ENCODE assay signal across 9 cellular contexts in the genomic region with DNA sequence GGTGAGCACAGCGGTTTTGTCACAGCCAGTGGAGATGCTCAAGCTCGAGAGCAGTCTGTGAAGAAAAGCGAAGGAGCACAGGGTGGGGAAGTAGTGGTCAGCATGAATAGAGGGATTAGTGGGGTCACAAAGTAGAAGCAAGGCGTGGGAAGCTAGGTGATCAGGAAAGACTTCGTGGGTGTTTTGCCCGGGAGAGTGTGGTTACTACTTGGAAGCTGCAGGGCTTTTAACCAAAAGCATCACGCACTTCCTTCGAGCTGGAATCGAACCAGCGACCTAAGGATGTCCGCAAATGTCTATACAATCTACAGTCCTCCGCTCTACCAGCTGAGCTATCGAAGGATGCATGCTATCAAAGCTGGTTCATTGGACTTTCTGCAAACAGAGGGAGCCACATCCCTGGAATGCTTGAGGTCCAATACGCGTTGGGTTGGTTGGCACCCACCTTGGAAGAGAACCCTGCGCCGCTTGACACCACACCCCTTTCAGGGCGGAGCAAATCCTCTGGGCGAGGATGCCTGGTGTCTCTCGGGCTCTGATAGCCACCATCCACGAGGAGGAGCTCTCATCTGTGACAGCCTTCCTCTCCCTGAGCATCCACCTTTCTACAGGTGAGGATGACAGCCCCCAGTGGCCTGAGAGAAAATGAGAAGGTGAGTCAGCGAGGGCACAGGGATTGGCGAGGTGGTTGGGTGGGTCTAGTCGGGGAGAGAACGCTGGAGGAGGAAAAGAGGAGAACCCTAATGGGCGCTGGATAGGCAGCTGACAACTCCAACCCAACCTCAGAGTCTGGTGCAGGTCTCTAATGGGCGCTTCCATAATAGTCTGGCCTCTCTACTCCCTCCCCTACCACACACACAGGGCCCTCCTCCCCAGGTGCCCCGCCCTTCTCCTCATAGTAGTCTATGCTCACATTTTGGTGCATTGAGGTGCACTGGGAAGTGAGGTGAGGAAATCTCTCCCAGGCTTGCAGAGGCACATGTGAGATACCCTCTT. TPM values are rescaled to one million over a fixed set of nuclear protein-coding genes. Genes with fewer than 3 reads are reported as not detected.
A peak's percentile ranks its signal among the peaks of the same experiment; 100 is the strongest.
DNase-seq lines count a peak whose midpoint lies in the region; ATAC-seq and TF ChIP-seq lines count a peak whose summit lies in the region.
"Had no signal": no experiment of that assay in that cellular context is flagged by ENCODE, and none has a peak within 500 bp of the region (broad histone marks: within the 10 kb centered on the region; RNA-seq: fewer than 3 reads in every experiment).

No MANE protein-coding gene starts in this region.

- H3K9me3 ChIP-seq in Caco-2 (no peaks in the 10 kb centered on the region), HEK293 (ENCODE audit: control insufficient read depth, insufficient read depth, low read depth, low read length) (no peaks in the 10 kb centered on the region), uterus (no peaks in the 10 kb centered on the region)

- no peaks in the 10 kb centered on the region for H3K9me3 Mint-ChIP-seq in Caco-2 (ENCODE audit: unreplicated experiment)
- H3K9me3 Mint-ChIP-seq in activated CD4-positive, alpha-beta memory T cell treated with anti-CD3 and anti-CD28 coated beads for 36 hours, result no peaks in the 10 kb centered on the region

- no peak overlapping the region for H3K27ac ChIP-seq in HEK293 (ENCODE audit: extremely low read depth, low read depth, low read length)
- H3K27ac ChIP-seq in uterus, result no peak overlapping the region

- no peak for TF ChIP-seq POLR2A in uterus (IDR thresholded peaks at IDR 0.05)

- H3K27ac Mint-ChIP-seq in Caco-2 (ENCODE audit: unreplicated experiment), result no peak overlapping the region
- H3K27ac Mint-ChIP-seq in activated CD4-positive, alpha-beta memory T cell treated with anti-CD3 and anti-CD28 coated beads for 36 hours, result no peak overlapping the region

- DNase-seq in Caco-2, result peak; percentile 77 to 80
- peak; percentile 53 for DNase-seq in activated CD4-positive, alpha-beta memory T cell treated with anti-CD3 and anti-CD28 coated beads for 36 hours
- peak; percentile 77 for DNase-seq in iPS-NIHi11 (ENCODE audit: low spot score)
- no peak for DNase-seq in NCI-H2029 treated with DMSO at 0.1 percent for 48 hours (lab: John Stamatoyannopoulos, UW)
- DNase-seq in uterus, result no peak

- no peak overlapping the region for H3K4me3 ChIP-seq in Caco-2 (ENCODE audit: low read depth, low read length)
- peak overlapping the region; percentile 7; the same call in 1 of the 2 replicates for H3K4me3 ChIP-seq in HEK293 (ENCODE audit: low read depth, low read length)
- no peak overlapping the region for H3K4me3 ChIP-seq in uterus

- ATAC-seq in HG02763 (IDR thresholded peaks at IDR 0.05; ENCODE audit: unreplicated experiment) (no peak), HG02798 (IDR thresholded peaks at IDR 0.05; ENCODE audit: poor library complexity, unreplicated experiment) (no peak)

- no peaks in the 10 kb centered on the region for H3K27me3 ChIP-seq in Caco-2 (replicated peaks; ENCODE audit: control insufficient read depth, insufficient read depth, low read length)
- peaks cover 0 to 40% of the 10 kb centered on the region in 2 donors for H3K27me3 ChIP-seq in uterus

- no peaks in the 10 kb centered on the region for H3K36me3 Mint-ChIP-seq in Caco-2 (ENCODE audit: insufficient read depth, unreplicated experiment)
- H3K36me3 Mint-ChIP-seq in activated CD4-positive, alpha-beta memory T cell treated with anti-CD3 and anti-CD28 coated beads for 36 hours, result no peaks in the 10 kb centered on the region

- intact Hi-C loops in Caco-2 (cut with micrococcal nuclease; ENCODE audit: unreplicated experiment) (loop anchor here (1.0 kb wide), 2 partner anchors 25 to 34 kb away; no protein-coding TSS in a partner anchor), uterus (cut with DNase I; ENCODE audit: low total_unique reads) (no loop called here)
- intact Hi-C loops in activated CD4-positive, alpha-beta memory T cell treated with anti-CD3 and anti-CD28 coated beads for 36 hours (cut with micrococcal nuclease), result no loop called here

- POLR2A ChIA-PET in Caco-2 (lab: Charles Lee) (no interaction called here), HEK293 (lab: Yijun Ruan, JAX) (interaction anchor here (0.7 to 3.2 kb wide), 5 partner anchors 23 to 188 kb away, joined by 3 to 16 read pairs (median 4); no protein-coding TSS in a partner anchor)
- POLR2A ChIA-PET in activated CD4-positive, alpha-beta memory T cell treated with anti-CD3 and anti-CD28 coated beads for 36 hours (lab: Charles Lee), result interaction anchor here (0.8 to 1.2 kb wide), 3 partner anchors 26 to 33 kb away, joined by 3 to 4 read pairs (median 3); a partner anchor contains a TSS

- H3K27me3 Mint-ChIP-seq in Caco-2 (ENCODE audit: insufficient read depth, unreplicated experiment), result no peaks in the 10 kb centered on the region
- H3K27me3 Mint-ChIP-seq in activated CD4-positive, alpha-beta memory T cell treated with anti-CD3 and anti-CD28 coated beads for 36 hours, result peaks cover 40% of the 10 kb centered on the region

- CTCF ChIA-PET in Caco-2 (lab: Charles Lee), result interaction anchor here (0.6 to 2.1 kb wide), 10 partner anchors 18 to 245 kb away, joined by 3 to 17 read pairs (median 3); a partner anchor contains a TSS
- CTCF ChIA-PET in HEK293 (lab: Yijun Ruan, JAX), result interaction anchor here (0.5 to 4.1 kb wide), 16 partner anchors 11 to 447 kb away, joined by 3 to 21 read pairs (median 4); a partner anchor contains a TSS
- CTCF ChIA-PET in activated CD4-positive, alpha-beta memory T cell treated with anti-CD3 and anti-CD28 coated beads for 36 hours (lab: Charles Lee), result interaction anchor here (0.7 to 10.7 kb wide), 6 partner anchors 11 to 126 kb away, joined by 3 to 129 read pairs (median 3); a partner anchor contains a TSS

- TF ChIP-seq CTCF in Caco-2 (IDR thresholded peaks at IDR 0.05; ENCODE audit: insufficient read depth in 1 of 2, low read depth in 1 of 2, low read length in 1 of 2, severe bottlenecking in 1 of 2, unreplicated experiment in 1 of 2) (peak; percentile 53 to 81), HEK293 (tag by site-specific recombination; IDR thresholded peaks at IDR 0.05) (peak; percentile 89), uterus (IDR thresholded peaks at IDR 0.05) (no peak)

- BruUV-seq in Caco-2 (replicated peaks; lab: Mats Ljungman, UMichigan), result no TSS peak

- peaks cover 12% of the 10 kb centered on the region for H3K4me1 Mint-ChIP-seq in Caco-2 (ENCODE audit: low read depth, unreplicated experiment)
- H3K4me1 Mint-ChIP-seq in activated CD4-positive, alpha-beta memory T cell treated with anti-CD3 and anti-CD28 coated beads for 36 hours (ENCODE audit: low read depth), result peaks cover 25% of the 10 kb centered on the region

- no peaks in the 10 kb centered on the region for H3K36me3 ChIP-seq in Caco-2 (ENCODE audit: control insufficient read depth, insufficient read depth, low read length)
- no peaks in the 10 kb centered on the region for H3K36me3 ChIP-seq in HEK293 (ENCODE audit: control insufficient read depth in 2 of 2, insufficient read depth in 1 of 2, low read length in 2 of 2)
- no peaks in the 10 kb centered on the region for H3K36me3 ChIP-seq in uterus

- H3K4me3 Mint-ChIP-seq in Caco-2 (ENCODE audit: unreplicated experiment), result peak overlapping the region; percentile 68
- no peak overlapping the region for H3K4me3 Mint-ChIP-seq in activated CD4-positive, alpha-beta memory T cell treated with anti-CD3 and anti-CD28 coated beads for 36 hours

- H3K4me1 ChIP-seq in Caco-2, result peaks cover 6% of the 10 kb centered on the region; the same call in 1 of the 2 replicates
- H3K4me1 ChIP-seq in HEK293 (ENCODE audit: control insufficient read depth, insufficient read depth, low read length), result no peaks in the 10 kb centered on the region
- no peaks in the 10 kb centered on the region for H3K4me1 ChIP-seq in uterus

TF ChIP-seq in HEK293, 187 proteins besides CTCF, POLR2A, EP300 and RAD21 (continues in another document):
- no peak for TF ChIP-seq ZBTB21 (tag by site-specific recombination; IDR thresholded peaks at IDR 0.05)
- TF ChIP-seq ZNF707 (tag by site-specific recombination; IDR thresholded peaks at IDR 0.05), result no peak
- TF ChIP-seq ZNF133 (tag by site-specific recombination; IDR thresholded peaks at IDR 0.05), result no peak; the same call in 1 of the 2 replicates
- no peak for TF ChIP-seq TCF7L2 (IDR thresholded peaks at IDR 0.05; ENCODE audit: borderline replicate concordance, low read depth, low read length)
- TF ChIP-seq MYNN (tag by site-specific recombination; IDR thresholded peaks at IDR 0.05; ENCODE audit: borderline replicate concordance), result peak; percentile 75; the same call in 1 of the 2 replicates
- peak; percentile 75 for TF ChIP-seq SP3 (tag by site-specific recombination; IDR thresholded peaks at IDR 0.05)
- TF ChIP-seq ZNF701 (tag by site-specific recombination; IDR thresholded peaks at IDR 0.05), result peak; percentile 90
- TF ChIP-seq ZNF341 (tag by site-specific recombination; IDR thresholded peaks at IDR 0.05; ENCODE audit: low read depth), result peak; percentile 39
- TF ChIP-seq ZNF626 (tag by site-specific recombination; IDR thresholded peaks at IDR 0.05), result no peak
- TF ChIP-seq YY2 (tag by site-specific recombination; IDR thresholded peaks at IDR 0.05), result no peak
- no peak for TF ChIP-seq ZNF791 (tag by site-specific recombination; IDR thresholded peaks at IDR 0.05)
- peak; percentile 82; the same call in 1 of the 2 replicates for TF ChIP-seq SALL2 (tag by site-specific recombination; IDR thresholded peaks at IDR 0.05; ENCODE audit: borderline replicate concordance)

RNA-seq across cellular contexts. Expression of a gene that starts 16.0 kb away (rescaled TPM):
- total RNA-seq in Caco-2 (2022) (not detected in 2 replicates), uterus (not detected)
- total RNA-seq in activated CD4-positive, alpha-beta memory T cell treated with anti-CD3 and anti-CD28 coated beads for 36 hours, result not detected
- total RNA-seq: fibroblast of villous mesenchyme had no signal

RNA-seq across cellular contexts. Expression of a gene that starts 26.8 kb away (rescaled TPM):
- total RNA-seq in Caco-2 (2022) (8.8 and 9.2 TPM in 2 replicates), uterus (100 to 1,000 TPM in 1 of 4 donors, 10 to 100 TPM in 3; 26.3 to 159 (median 76.3) TPM)
- under 1 TPM; 0.69 to 0.70 TPM for total RNA-seq in activated CD4-positive, alpha-beta memory T cell treated with anti-CD3 and anti-CD28 coated beads for 36 hours

RNA-seq across cellular contexts. Expression of a gene that starts 31.1 kb away (rescaled TPM):
- 23.6 and 24.7 TPM in 2 replicates for total RNA-seq in Caco-2 (2022)
- 1 to 10 TPM; 1.1 to 2.0 TPM for total RNA-seq in activated CD4-positive, alpha-beta memory T cell treated with anti-CD3 and anti-CD28 coated beads for 36 hours
- total RNA-seq in uterus, result 10 to 100 TPM in 3 of 4 donors, 1 to 10 TPM in 1; 4.2 to 20.8 (median 12.2) TPM

Comparison
In these comparisons a context has a peak if more than half of its experiments do, and no peak if none do; other contexts are left out.
1. DNase-seq: peak in Caco-2 (2 of 2), activated CD4-positive, alpha-beta memory T cell treated with anti-CD3 and anti-CD28 coated beads for 36 hours (single experiment) and iPS-NIHi11 (single experiment); none in NCI-H2029 treated with DMSO at 0.1 percent for 48 hours (single experiment) and uterus (0 of 2).
2. CTCF ChIP-seq: peak in Caco-2 (2 of 2) and HEK293 (single experiment); none in uterus (0 of 4).